ENCODE assay signal across 1 cellular context in genomic region chr1:221100196-221100950, GRCh38.
TF ChIP-seq lines count a peak whose summit lies in the region.

No MANE protein-coding gene starts in this region.

TF ChIP-seq in SK-N-SH, 30 proteins besides CTCF, POLR2A, EP300 and RAD21 (continued from another document):
- peak; percentile 88 for TF ChIP-seq FOSL2 (IDR thresholded peaks at IDR 0.05; ENCODE audit: borderline replicate concordance, low read depth)
- no peak; the same call in 1 of the 2 replicates for TF ChIP-seq YY1 (IDR thresholded peaks at IDR 0.05; ENCODE audit: low read depth)
TF ChIP-seq in SK-N-SH: peak in this region for 15.
